1 cellular context compared by ENCODE assay signal in genomic region chr3:134325722-134326121, GRCh38.
TF ChIP-seq lines count a peak whose summit lies in the region.

No MANE protein-coding gene starts in this region.

TF ChIP-seq in HCT116, 20 proteins besides CTCF, POLR2A, EP300 and RAD21 (continued from another document):
- TF ChIP-seq POLR2AphosphoS5 (IDR thresholded peaks at IDR 0.05; ENCODE audit: low read depth, low read length), result no peak
- TF ChIP-seq ELF1 (IDR thresholded peaks at IDR 0.05; ENCODE audit: borderline replicate concordance, low read depth), result no peak
- no peak for TF ChIP-seq ZFX (IDR thresholded peaks at IDR 0.05)
- TF ChIP-seq MAX (IDR thresholded peaks at IDR 0.05), result no peak
- TF ChIP-seq EZH2 (IDR thresholded peaks at IDR 0.05), result no peak
TF ChIP-seq in HCT116: peak in this region for 0.
